Comparison of ENCODE assay signal across 1 cellular context in the genomic region with DNA sequence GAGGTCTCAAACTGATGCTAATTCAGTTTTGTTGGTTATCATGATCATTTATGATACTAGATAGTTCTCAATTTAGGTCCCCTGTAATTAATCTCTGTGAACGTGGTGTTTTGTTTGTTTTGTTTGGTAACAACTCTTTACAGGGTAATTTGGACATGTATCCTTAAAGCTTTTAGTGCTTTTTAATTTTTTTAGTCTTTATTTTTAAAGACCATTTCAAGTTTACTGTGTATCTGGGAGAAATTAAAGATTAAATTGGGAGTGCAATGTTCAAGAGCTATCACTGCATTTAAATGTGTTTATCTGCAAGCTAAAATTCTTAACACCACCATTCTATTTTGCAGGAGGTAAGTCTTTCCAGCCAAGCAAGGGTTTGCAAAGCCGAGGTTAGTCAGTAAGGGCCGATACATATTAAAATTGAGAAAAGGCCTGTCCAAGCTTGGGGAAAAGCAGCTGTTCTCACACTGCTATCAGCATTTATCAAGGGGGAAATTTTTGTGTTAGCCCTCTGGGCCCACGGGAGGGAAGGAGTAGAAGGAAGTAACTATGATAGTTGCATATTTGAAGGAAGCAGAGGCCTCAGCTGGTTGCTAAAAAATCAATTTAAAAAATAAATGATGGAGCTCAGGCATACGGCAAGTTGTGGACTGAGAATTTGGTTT.
TF ChIP-seq lines count a peak whose summit lies in the region.

No MANE protein-coding gene starts in this region.

TF ChIP-seq in HepG2, 621 proteins besides CTCF, POLR2A, EP300 and RAD21 (continued from another document):
- TF ChIP-seq, protein P1, sequence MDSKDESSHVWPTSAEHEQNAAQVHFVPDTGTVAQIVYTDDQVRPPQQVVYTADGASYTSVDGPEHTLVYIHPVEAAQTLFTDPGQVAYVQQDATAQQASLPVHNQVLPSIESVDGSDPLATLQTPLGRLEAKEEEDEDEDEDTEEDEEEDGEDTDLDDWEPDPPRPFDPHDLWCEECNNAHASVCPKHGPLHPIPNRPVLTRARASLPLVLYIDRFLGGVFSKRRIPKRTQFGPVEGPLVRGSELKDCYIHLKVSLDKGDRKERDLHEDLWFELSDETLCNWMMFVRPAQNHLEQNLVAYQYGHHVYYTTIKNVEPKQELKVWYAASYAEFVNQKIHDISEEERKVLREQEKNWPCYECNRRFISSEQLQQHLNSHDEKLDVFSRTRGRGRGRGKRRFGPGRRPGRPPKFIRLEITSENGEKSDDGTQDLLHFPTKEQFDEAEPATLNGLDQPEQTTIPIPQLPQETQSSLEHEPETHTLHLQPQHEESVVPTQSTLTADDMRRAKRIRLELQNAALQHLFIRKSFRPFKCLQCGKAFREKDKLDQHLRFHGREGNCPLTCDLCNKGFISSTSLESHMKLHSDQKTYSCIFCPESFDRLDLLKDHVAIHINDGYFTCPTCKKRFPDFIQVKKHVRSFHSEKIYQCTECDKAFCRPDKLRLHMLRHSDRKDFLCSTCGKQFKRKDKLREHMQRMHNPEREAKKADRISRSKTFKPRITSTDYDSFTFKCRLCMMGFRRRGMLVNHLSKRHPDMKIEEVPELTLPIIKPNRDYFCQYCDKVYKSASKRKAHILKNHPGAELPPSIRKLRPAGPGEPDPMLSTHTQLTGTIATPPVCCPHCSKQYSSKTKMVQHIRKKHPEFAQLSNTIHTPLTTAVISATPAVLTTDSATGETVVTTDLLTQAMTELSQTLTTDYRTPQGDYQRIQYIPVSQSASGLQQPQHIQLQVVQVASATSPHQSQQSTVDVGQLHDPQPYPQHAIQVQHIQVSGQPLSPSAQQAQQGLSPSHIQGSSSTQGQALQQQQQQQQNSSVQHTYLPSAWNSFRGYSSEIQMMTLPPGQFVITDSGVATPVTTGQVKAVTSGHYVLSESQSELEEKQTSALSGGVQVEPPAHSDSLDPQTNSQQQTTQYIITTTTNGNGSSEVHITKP (CRISPR knock-in tag; IDR thresholded peaks at IDR 0.05; ENCODE audit: low read depth), result no peak
- no peak for TF ChIP-seq NPAS2 (CRISPR knock-in tag; IDR thresholded peaks at IDR 0.05; ENCODE audit: borderline replicate concordance)
- TF ChIP-seq, protein P2, sequence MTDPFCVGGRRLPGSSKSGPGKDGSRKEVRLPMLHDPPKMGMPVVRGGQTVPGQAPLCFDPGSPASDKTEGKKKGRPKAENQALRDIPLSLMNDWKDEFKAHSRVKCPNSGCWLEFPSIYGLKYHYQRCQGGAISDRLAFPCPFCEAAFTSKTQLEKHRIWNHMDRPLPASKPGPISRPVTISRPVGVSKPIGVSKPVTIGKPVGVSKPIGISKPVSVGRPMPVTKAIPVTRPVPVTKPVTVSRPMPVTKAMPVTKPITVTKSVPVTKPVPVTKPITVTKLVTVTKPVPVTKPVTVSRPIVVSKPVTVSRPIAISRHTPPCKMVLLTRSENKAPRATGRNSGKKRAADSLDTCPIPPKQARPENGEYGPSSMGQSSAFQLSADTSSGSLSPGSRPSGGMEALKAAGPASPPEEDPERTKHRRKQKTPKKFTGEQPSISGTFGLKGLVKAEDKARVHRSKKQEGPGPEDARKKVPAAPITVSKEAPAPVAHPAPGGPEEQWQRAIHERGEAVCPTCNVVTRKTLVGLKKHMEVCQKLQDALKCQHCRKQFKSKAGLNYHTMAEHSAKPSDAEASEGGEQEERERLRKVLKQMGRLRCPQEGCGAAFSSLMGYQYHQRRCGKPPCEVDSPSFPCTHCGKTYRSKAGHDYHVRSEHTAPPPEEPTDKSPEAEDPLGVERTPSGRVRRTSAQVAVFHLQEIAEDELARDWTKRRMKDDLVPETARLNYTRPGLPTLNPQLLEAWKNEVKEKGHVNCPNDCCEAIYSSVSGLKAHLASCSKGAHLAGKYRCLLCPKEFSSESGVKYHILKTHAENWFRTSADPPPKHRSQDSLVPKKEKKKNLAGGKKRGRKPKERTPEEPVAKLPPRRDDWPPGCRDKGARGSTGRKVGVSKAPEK (CRISPR knock-in tag; IDR thresholded peaks at IDR 0.05; ENCODE audit: borderline replicate concordance), result 0 out of 2 replicates have a peak, but pooled peaks have one; percentile 2
- no peak for TF ChIP-seq ZNF124 (CRISPR knock-in tag; IDR thresholded peaks at IDR 0.05)
- TF ChIP-seq SRSF4 (IDR thresholded peaks at IDR 0.05; ENCODE audit: low read depth, low read length, poor library complexity, severe bottlenecking), result no peak
- TF ChIP-seq MATR3 (CRISPR knock-in tag; IDR thresholded peaks at IDR 0.05), result no peak
- no peak for TF ChIP-seq MIER2 (CRISPR knock-in tag; IDR thresholded peaks at IDR 0.05)
- TF ChIP-seq, protein P3, sequence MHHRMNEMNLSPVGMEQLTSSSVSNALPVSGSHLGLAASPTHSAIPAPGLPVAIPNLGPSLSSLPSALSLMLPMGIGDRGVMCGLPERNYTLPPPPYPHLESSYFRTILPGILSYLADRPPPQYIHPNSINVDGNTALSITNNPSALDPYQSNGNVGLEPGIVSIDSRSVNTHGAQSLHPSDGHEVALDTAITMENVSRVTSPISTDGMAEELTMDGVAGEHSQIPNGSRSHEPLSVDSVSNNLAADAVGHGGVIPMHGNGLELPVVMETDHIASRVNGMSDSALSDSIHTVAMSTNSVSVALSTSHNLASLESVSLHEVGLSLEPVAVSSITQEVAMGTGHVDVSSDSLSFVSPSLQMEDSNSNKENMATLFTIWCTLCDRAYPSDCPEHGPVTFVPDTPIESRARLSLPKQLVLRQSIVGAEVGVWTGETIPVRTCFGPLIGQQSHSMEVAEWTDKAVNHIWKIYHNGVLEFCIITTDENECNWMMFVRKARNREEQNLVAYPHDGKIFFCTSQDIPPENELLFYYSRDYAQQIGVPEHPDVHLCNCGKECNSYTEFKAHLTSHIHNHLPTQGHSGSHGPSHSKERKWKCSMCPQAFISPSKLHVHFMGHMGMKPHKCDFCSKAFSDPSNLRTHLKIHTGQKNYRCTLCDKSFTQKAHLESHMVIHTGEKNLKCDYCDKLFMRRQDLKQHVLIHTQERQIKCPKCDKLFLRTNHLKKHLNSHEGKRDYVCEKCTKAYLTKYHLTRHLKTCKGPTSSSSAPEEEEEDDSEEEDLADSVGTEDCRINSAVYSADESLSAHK (CRISPR knock-in tag; IDR thresholded peaks at IDR 0.05; ENCODE audit: borderline replicate concordance), result no peak
